Comparison of ENCODE assay signal across 2 cellular contexts in the genomic region with DNA sequence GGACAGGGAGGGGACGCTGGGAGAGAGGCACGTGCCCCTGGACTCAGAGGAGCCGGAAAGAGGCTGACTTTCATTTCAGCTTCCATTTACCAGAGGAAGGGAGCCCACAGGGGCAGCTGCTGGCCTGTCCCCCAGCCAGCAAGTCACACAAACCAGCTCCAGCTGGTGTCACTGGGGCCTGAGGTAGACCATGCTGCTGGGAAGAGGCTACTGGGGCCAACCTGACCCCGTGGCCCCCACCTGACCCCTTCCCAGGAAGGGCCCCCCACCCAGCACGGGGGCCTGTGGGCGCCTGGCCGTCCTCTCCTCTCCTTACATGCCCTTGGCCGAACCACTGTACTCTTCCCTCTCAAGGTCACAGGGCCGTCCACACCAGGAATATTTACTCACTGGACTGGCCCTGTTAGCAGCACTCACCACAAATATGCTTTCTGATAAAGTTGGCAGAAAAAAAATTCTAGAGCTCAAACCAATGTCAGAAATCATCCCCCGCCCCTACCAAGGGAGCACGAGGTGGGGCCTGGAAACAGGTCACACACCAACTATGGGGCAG.
A peak's percentile ranks its signal among the peaks of the same experiment; 100 is the strongest.
TF ChIP-seq lines count a peak whose summit lies in the region.

No MANE protein-coding gene starts in this region.

TF ChIP-seq in HCT116, 20 proteins besides CTCF, POLR2A, EP300 and RAD21:
- TF ChIP-seq EGR1 (IDR thresholded peaks at IDR 0.05; ENCODE audit: low read depth) (no peak), EZH2phosphoT487 (IDR thresholded peaks at IDR 0.05; ENCODE audit: borderline replicate concordance) (no peak), CEBPB (IDR thresholded peaks at IDR 0.05; ENCODE audit: low read depth) (no peak), ZFX (IDR thresholded peaks at IDR 0.05) (no peak), SRF (IDR thresholded peaks at IDR 0.05; ENCODE audit: low read depth) (no peak), SIN3A (IDR thresholded peaks at IDR 0.05; ENCODE audit: low read depth) (no peak), CBX3 (IDR thresholded peaks at IDR 0.05; ENCODE audit: low read depth) (no peak), SP1 (IDR thresholded peaks at IDR 0.05; ENCODE audit: low read depth) (no peak), TCF7L2 (IDR thresholded peaks at IDR 0.05; ENCODE audit: borderline replicate concordance, extremely low read depth, insufficient read depth, insufficient read length) (no peak)
- TF ChIP-seq, protein P1, sequence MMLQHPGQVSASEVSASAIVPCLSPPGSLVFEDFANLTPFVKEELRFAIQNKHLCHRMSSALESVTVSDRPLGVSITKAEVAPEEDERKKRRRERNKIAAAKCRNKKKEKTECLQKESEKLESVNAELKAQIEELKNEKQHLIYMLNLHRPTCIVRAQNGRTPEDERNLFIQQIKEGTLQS (IDR thresholded peaks at IDR 0.05): no peak
- TF ChIP-seq, protein P2, sequence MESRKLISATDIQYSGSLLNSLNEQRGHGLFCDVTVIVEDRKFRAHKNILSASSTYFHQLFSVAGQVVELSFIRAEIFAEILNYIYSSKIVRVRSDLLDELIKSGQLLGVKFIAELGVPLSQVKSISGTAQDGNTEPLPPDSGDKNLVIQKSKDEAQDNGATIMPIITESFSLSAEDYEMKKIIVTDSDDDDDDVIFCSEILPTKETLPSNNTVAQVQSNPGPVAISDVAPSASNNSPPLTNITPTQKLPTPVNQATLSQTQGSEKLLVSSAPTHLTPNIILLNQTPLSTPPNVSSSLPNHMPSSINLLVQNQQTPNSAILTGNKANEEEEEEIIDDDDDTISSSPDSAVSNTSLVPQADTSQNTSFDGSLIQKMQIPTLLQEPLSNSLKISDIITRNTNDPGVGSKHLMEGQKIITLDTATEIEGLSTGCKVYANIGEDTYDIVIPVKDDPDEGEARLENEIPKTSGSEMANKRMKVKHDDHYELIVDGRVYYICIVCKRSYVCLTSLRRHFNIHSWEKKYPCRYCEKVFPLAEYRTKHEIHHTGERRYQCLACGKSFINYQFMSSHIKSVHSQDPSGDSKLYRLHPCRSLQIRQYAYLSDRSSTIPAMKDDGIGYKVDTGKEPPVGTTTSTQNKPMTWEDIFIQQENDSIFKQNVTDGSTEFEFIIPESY (IDR thresholded peaks at IDR 0.05; ENCODE audit: extremely low read depth, insufficient replicate concordance, low read length): no peak

TF ChIP-seq in K562, 482 proteins besides CTCF, POLR2A, EP300 and RAD21:
- no peak for TF ChIP-seq GTF2A2 (tag; IDR thresholded peaks at IDR 0.05)
- 0 out of 2 replicates have a peak, but pooled peaks have one; percentile 23 for TF ChIP-seq BHLHE40 (IDR thresholded peaks at IDR 0.05; ENCODE audit: low read length)
